ENCODE assay signal across 1 cellular context in the genomic region with DNA sequence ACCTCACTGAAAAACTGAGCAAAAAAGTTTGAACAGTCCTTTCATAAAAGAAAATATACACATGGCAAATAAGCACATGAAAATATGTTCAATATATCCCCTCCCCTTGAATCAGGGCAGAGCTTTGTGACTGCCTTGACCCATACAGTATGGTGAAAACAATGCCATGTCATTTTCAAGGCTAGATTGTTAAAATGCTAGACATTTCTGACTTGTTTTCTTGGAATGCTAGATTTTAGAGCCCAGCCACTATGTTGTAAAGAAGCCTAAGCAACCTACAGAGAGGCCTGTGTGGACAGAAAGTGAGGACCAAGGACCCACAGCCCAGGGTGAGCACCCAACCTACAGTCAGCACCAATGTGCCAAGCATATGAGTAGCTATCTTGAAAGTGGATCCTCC.
TF ChIP-seq lines count a peak whose summit lies in the region.

No MANE protein-coding gene starts in this region.

TF ChIP-seq in GM23338, 12 proteins besides CTCF, POLR2A, EP300 and RAD21 (continued from another document):
- TF ChIP-seq CREB1 (CRISPR knock-in tag; IDR thresholded peaks at IDR 0.05; ENCODE audit: low read depth) = no peak
- TF ChIP-seq ZNF114 (CRISPR knock-in tag; IDR thresholded peaks at IDR 0.05) = no peak
- TF ChIP-seq, protein P1, sequence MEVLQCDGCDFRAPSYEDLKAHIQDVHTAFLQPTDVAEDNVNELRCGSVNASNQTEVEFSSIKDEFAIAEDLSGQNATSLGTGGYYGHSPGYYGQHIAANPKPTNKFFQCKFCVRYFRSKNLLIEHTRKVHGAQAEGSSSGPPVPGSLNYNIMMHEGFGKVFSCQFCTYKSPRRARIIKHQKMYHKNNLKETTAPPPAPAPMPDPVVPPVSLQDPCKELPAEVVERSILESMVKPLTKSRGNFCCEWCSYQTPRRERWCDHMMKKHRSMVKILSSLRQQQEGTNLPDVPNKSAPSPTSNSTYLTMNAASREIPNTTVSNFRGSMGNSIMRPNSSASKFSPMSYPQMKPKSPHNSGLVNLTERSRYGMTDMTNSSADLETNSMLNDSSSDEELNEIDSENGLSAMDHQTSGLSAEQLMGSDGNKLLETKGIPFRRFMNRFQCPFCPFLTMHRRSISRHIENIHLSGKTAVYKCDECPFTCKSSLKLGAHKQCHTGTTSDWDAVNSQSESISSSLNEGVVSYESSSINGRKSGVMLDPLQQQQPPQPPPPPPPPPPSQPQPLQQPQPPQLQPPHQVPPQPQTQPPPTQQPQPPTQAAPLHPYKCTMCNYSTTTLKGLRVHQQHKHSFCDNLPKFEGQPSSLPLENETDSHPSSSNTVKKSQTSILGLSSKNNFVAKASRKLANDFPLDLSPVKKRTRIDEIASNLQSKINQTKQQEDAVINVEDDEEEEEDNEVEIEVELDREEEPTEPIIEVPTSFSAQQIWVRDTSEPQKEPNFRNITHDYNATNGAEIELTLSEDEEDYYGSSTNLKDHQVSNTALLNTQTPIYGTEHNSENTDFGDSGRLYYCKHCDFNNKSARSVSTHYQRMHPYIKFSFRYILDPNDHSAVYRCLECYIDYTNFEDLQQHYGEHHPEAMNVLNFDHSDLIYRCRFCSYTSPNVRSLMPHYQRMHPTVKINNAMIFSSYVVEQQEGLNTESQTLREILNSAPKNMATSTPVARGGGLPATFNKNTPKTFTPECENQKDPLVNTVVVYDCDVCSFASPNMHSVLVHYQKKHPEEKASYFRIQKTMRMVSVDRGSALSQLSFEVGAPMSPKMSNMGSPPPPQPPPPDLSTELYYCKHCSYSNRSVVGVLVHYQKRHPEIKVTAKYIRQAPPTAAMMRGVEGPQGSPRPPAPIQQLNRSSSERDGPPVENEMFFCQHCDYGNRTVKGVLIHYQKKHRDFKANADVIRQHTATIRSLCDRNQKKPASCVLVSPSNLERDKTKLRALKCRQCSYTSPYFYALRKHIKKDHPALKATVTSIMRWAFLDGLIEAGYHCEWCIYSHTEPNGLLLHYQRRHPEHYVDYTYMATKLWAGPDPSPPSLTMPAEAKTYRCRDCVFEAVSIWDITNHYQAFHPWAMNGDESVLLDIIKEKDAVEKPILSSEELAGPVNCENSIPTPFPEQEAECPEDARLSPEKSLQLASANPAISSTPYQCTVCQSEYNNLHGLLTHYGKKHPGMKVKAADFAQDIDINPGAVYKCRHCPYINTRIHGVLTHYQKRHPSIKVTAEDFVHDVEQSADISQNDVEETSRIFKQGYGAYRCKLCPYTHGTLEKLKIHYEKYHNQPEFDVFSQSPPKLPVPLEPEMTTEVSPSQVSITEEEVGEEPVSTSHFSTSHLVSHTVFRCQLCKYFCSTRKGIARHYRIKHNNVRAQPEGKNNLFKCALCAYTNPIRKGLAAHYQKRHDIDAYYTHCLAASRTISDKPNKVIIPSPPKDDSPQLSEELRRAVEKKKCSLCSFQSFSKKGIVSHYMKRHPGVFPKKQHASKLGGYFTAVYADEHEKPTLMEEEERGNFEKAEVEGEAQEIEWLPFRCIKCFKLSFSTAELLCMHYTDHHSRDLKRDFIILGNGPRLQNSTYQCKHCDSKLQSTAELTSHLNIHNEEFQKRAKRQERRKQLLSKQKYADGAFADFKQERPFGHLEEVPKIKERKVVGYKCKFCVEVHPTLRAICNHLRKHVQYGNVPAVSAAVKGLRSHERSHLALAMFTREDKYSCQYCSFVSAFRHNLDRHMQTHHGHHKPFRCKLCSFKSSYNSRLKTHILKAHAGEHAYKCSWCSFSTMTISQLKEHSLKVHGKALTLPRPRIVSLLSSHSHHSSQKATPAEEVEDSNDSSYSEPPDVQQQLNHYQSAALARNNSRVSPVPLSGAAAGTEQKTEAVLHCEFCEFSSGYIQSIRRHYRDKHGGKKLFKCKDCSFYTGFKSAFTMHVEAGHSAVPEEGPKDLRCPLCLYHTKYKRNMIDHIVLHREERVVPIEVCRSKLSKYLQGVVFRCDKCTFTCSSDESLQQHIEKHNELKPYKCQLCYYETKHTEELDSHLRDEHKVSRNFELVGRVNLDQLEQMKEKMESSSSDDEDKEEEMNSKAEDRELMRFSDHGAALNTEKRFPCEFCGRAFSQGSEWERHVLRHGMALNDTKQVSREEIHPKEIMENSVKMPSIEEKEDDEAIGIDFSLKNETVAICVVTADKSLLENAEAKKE (CRISPR knock-in tag; IDR thresholded peaks at IDR 0.05) = no peak
- TF ChIP-seq, protein P2, sequence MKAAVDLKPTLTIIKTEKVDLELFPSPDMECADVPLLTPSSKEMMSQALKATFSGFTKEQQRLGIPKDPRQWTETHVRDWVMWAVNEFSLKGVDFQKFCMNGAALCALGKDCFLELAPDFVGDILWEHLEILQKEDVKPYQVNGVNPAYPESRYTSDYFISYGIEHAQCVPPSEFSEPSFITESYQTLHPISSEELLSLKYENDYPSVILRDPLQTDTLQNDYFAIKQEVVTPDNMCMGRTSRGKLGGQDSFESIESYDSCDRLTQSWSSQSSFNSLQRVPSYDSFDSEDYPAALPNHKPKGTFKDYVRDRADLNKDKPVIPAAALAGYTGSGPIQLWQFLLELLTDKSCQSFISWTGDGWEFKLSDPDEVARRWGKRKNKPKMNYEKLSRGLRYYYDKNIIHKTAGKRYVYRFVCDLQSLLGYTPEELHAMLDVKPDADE (IDR thresholded peaks at IDR 0.05) = no peak
- no peak for TF ChIP-seq ZNF331 (CRISPR knock-in tag; IDR thresholded peaks at IDR 0.05; ENCODE audit: low read depth)
- TF ChIP-seq EZH2phosphoT487 (IDR thresholded peaks at IDR 0.05; ENCODE audit: unreplicated experiment) = no peak
- TF ChIP-seq EZH2 (IDR thresholded peaks at IDR 0.05; ENCODE audit: low read depth, unreplicated experiment) = no peak
- TF ChIP-seq NANOG (IDR thresholded peaks at IDR 0.05; ENCODE audit: borderline replicate concordance) = no peak
- TF ChIP-seq STAT1 (IDR thresholded peaks at IDR 0.05; ENCODE audit: unreplicated experiment) = no peak
